Comparison of ENCODE assay signal across 6 cellular contexts in the genomic region with DNA sequence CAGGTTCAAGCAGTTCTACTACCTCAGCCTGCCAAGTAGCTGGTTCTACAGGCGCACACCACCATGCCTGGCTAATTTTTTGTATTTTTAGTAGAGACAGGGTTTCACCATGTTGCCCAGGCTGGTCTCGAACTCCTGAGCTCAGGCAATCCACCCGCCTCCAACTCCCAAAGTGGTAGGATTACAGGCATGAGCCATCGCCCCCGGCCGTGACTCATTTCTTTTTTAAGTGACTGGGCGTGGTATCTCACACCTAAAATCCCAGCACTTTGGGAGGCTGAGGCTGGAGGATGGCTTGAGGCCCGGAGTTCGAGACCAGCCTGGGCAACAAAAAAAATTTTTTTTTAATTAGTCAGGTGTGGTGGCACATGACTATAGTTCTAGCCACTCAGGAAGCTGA. TPM values are rescaled to one million over a fixed set of nuclear protein-coding genes. Genes with fewer than 3 reads are reported as not detected.
DNase-seq lines count a peak whose midpoint lies in the region; ATAC-seq and TF ChIP-seq lines count a peak whose summit lies in the region.
"Not testable (repeated sequence)": the region's sequence is repeated elsewhere in the genome, so short reads cannot be mapped to it uniquely, and the experiment has no call there.

No MANE protein-coding gene starts in this region.

- not testable (repeated sequence) for H3K9ac ChIP-seq in PC-3 (ENCODE audit: low read length); mammary epithelial cell (ENCODE audit: insufficient read depth, low read length)

- not testable (repeated sequence) for BruUV-seq in PC-3 (replicated peaks; lab: Mats Ljungman, UMichigan); mammary epithelial cell (replicated peaks; lab: Mats Ljungman, UMichigan)

- H2AFZ ChIP-seq in PC-3 (ENCODE audit: low read length); mammary epithelial cell (ENCODE audit: low read depth, low read length): not testable (repeated sequence)

- H3K27ac Mint-ChIP-seq in activated CD4-positive, alpha-beta memory T cell treated with anti-CD3 and anti-CD28 coated beads for 36 hours, result not testable (repeated sequence)

- DNase-seq in PC-3 (peak; percentile 45), mammary epithelial cell (peak; percentile 17), fibroblast of mammary gland (ENCODE audit: low read depth) (peak; percentile 37)
- peak; percentile 21 for DNase-seq in activated CD4-positive, alpha-beta memory T cell treated with anti-CD3 and anti-CD28 coated beads for 36 hours
- peak; percentile 14 for DNase-seq in stimulated activated CD4-positive, alpha-beta T cell treated with anti-CD3 and anti-CD28 coated beads, Interleukin-15, amount 100 ng/mL, for 24 hours

- not testable (repeated sequence) for H3K27me3 ChIP-seq in PC-3 (ENCODE audit: low read length); mammary epithelial cell (ENCODE audit: insufficient read depth, low read length)

- H3K27me3 Mint-ChIP-seq in activated CD4-positive, alpha-beta memory T cell treated with anti-CD3 and anti-CD28 coated beads for 36 hours, result not testable (repeated sequence)

- in situ Hi-C loops in mammary epithelial cell (cut with MboI; ENCODE audit: low sequenced_read_pairs in 2 of 2), result not testable (repeated sequence)

- H3K9me3 Mint-ChIP-seq in activated CD4-positive, alpha-beta memory T cell treated with anti-CD3 and anti-CD28 coated beads for 36 hours, result not testable (repeated sequence)

- not testable (repeated sequence) for ATAC-seq in PC-3

- not testable (repeated sequence) for H3K79me2 ChIP-seq in PC-3 (ENCODE audit: low read length); mammary epithelial cell (ENCODE audit: insufficient read depth, low read length)

- H3F3A ChIP-seq in PC-3 (ENCODE audit: low read length, unreplicated experiment), result not testable (repeated sequence)

- H4K20me1 ChIP-seq in PC-3 (ENCODE audit: low read length); mammary epithelial cell (ENCODE audit: insufficient read depth, low read length): not testable (repeated sequence)

- not testable (repeated sequence) for TF ChIP-seq CTCF in HEK293 (tag by site-specific recombination; IDR thresholded peaks at IDR 0.05); PC-3 (conservative IDR thresholded peaks at IDR 0.05; ENCODE audit: low read depth, low read length); mammary epithelial cell (conservative IDR thresholded peaks at IDR 0.05 in 1 of 2, IDR thresholded peaks at IDR 0.05 in 1 of 2; ENCODE audit: extremely low read depth in 1 of 2, insufficient read depth in 1 of 2, low read depth in 1 of 2, low read length in 2 of 2); fibroblast of mammary gland (conservative IDR thresholded peaks at IDR 0.05; ENCODE audit: control insufficient read depth, insufficient read depth, low read depth, low read length)

- not testable (repeated sequence) for H3K4me1 ChIP-seq in HEK293 (ENCODE audit: control insufficient read depth, insufficient read depth, low read length)
- peaks cover 34% of the 10 kb centered on the region for H3K4me1 ChIP-seq in PC-3 (ENCODE audit: insufficient read depth, low read length)
- H3K4me1 ChIP-seq in mammary epithelial cell (ENCODE audit: insufficient read depth, low read length), result peaks cover 14% of the 10 kb centered on the region

- not testable (repeated sequence) for H3K9me3 ChIP-seq in HEK293 (ENCODE audit: control insufficient read depth, insufficient read depth, low read depth, low read length); PC-3 (ENCODE audit: low read length); mammary epithelial cell (replicated peaks; ENCODE audit: insufficient read depth, low read length)

- intact Hi-C loops in PC-3 (cut with micrococcal nuclease); activated CD4-positive, alpha-beta memory T cell treated with anti-CD3 and anti-CD28 coated beads for 36 hours (cut with micrococcal nuclease); mammary epithelial cell (cut with micrococcal nuclease): not testable (repeated sequence)

- CTCF ChIA-PET in HEK293 (lab: Yijun Ruan, JAX) (interaction anchor here (0.7 to 0.9 kb wide), 2 partner anchors 10 to 502 kb away, joined by 3 to 5 read pairs; no protein-coding TSS in a partner anchor), mammary epithelial cell (lab: Charles Lee; ENCODE audit: low non-redundant PET) (interaction anchor here (1.0 kb wide), 1 partner anchor 371 kb away, joined by 3 read pairs; no protein-coding TSS in a partner anchor)
- CTCF ChIA-PET in PC-3 (lab: Charles Lee); activated CD4-positive, alpha-beta memory T cell treated with anti-CD3 and anti-CD28 coated beads for 36 hours (lab: Charles Lee): not testable (repeated sequence)

- 98% methylated on average over 9 of the region's 9 CpGs for WGBS in mammary epithelial cell (ENCODE audit: low coverage, missing lambda C conversion rate)

- not testable (repeated sequence) for H3K4me3 ChIP-seq in HEK293 (ENCODE audit: low read depth, low read length); PC-3 (ENCODE audit: low read length); mammary epithelial cell (replicated peaks in 1 of 3; ENCODE audit: insufficient read depth in 1 of 3, low read depth in 2 of 3, low read length in 3 of 3); fibroblast of mammary gland (ENCODE audit: control insufficient read depth, low read depth, low read length)

- not testable (repeated sequence) for H3K27ac ChIP-seq in HEK293 (ENCODE audit: extremely low read depth, low read depth, low read length); PC-3 (ENCODE audit: low read length); mammary epithelial cell (ENCODE audit: insufficient read depth, low read depth, low read length)

- not testable (repeated sequence) for H3K9me2 ChIP-seq in PC-3 (replicated peaks; ENCODE audit: low read length)

- not testable (repeated sequence) for H3K36me3 Mint-ChIP-seq in activated CD4-positive, alpha-beta memory T cell treated with anti-CD3 and anti-CD28 coated beads for 36 hours

- H3K4me1 Mint-ChIP-seq in activated CD4-positive, alpha-beta memory T cell treated with anti-CD3 and anti-CD28 coated beads for 36 hours (ENCODE audit: low read depth), result peaks cover 13% of the 10 kb centered on the region

- not testable (repeated sequence) for H3K4me3 Mint-ChIP-seq in activated CD4-positive, alpha-beta memory T cell treated with anti-CD3 and anti-CD28 coated beads for 36 hours

- POLR2A ChIA-PET in HEK293 (lab: Yijun Ruan, JAX), result interaction anchor here (0.6 kb wide), 1 partner anchor 46 kb away, joined by 3 read pairs; no protein-coding TSS in a partner anchor
- POLR2A ChIA-PET in PC-3 (lab: Charles Lee; ENCODE audit: unreplicated experiment); activated CD4-positive, alpha-beta memory T cell treated with anti-CD3 and anti-CD28 coated beads for 36 hours (lab: Charles Lee): not testable (repeated sequence)

- peaks cover 6 to 24% of the 10 kb centered on the region in 2 experiments; a peak in 2 of 3 replicates for H3K36me3 ChIP-seq in HEK293 (ENCODE audit: control insufficient read depth in 2 of 2, insufficient read depth in 1 of 2, low read length in 2 of 2)
- H3K36me3 ChIP-seq in PC-3 (ENCODE audit: low read depth, low read length); mammary epithelial cell (ENCODE audit: insufficient read depth, low read length): not testable (repeated sequence)

- not testable (repeated sequence) for H3K4me2 ChIP-seq in PC-3 (ENCODE audit: low read length); mammary epithelial cell (ENCODE audit: insufficient read depth, low read depth, low read length)

- dilution Hi-C loops in mammary epithelial cell (cut with HindIII; ENCODE audit: low sequenced_read_pairs), result not testable (repeated sequence)

TF ChIP-seq in HEK293, 187 proteins besides CTCF, POLR2A, EP300 and RAD21:
- 0 out of 2 replicates have a peak, but pooled peaks have one; percentile 16 for TF ChIP-seq EGR2 (tag by site-specific recombination; IDR thresholded peaks at IDR 0.05; ENCODE audit: low read depth)

RNA-seq across cellular contexts. Expression of a gene that starts 16.9 kb away (rescaled TPM):
- total RNA-seq in PC-3 (2014; rRNA removed), result 15.2 and 24.0 TPM in 2 replicates
- total RNA-seq in activated CD4-positive, alpha-beta memory T cell treated with anti-CD3 and anti-CD28 coated beads for 36 hours, result 10 to 100 TPM; 19.2 to 19.7 TPM
- 10 to 100 TPM; 12.1 to 12.5 TPM for total RNA-seq in mammary epithelial cell
- polyA plus RNA-seq in mammary epithelial cell, result 8.3 TPM
- 22.0 TPM for polyA minus RNA-seq in mammary epithelial cell

RNA-seq across cellular contexts. Expression of a gene that starts 32.8 kb away (rescaled TPM):
- total RNA-seq in PC-3 (2014; rRNA removed) (146 and 148 TPM in 2 replicates), mammary epithelial cell (100 to 1,000 TPM; 101 to 121 TPM)
- 10 to 100 TPM; 50.4 to 56.8 TPM for total RNA-seq in activated CD4-positive, alpha-beta memory T cell treated with anti-CD3 and anti-CD28 coated beads for 36 hours
- 57.2 TPM for polyA plus RNA-seq in mammary epithelial cell
- 178 TPM for polyA minus RNA-seq in mammary epithelial cell
